In genomic region chr9:113275147-113276131, GRCh38 we compare ENCODE assay signal across 8 cellular contexts. TPM values are rescaled to one million over a fixed set of nuclear protein-coding genes. Genes with fewer than 3 reads are reported as not detected.
DNase-seq lines count a peak whose midpoint lies in the region; ATAC-seq and TF ChIP-seq lines count a peak whose summit lies in the region.

CDC26 (minus strand) TSS chr9:113275572; CDS start chr9:113272507, 3,065 bp downstream.
PRPF4 (plus strand) TSS chr9:113275658; CDS start chr9:113275744, 86 bp downstream.

- intact Hi-C loops in colonic mucosa (cut with DNase I) (loop anchor here (10.0 kb wide), 1 partner anchor 379 kb away; no protein-coding TSS in a partner anchor), left colon (cut with DNase I, micrococcal nuclease) (no loop called here)

- H3K4me2 ChIP-seq in BLaER1 = peak within 1 kb of the TSS; percentile 88

- DNase-seq in NCI-H524 treated with DMSO at 0.1 percent for 48 hours (lab: John Stamatoyannopoulos, UW) = peak; percentile 99
- peak; percentile 95 for DNase-seq in activated CD4-positive, alpha-beta T cell treated with anti-CD3 and anti-CD28 coated beads for 4 hours
- peak; percentile 98 for DNase-seq in colonic mucosa
- peak; percentile 98 for DNase-seq in left colon
- DNase-seq in stimulated activated CD4-positive, alpha-beta T cell treated with anti-CD3 and anti-CD28 coated beads, Interleukin-1b, Interleukin-23, amount 100 ng/mL, for 48 hours = peak; percentile 96

- no peaks in the 10 kb centered on the region for H3K9me3 ChIP-seq in BLaER1
- H3K9me3 ChIP-seq in colonic mucosa = no peaks in the 10 kb centered on the region

- H3K27ac ChIP-seq in BLaER1 (peak within 1 kb of the TSS; percentile 92), colonic mucosa (peak within 1 kb of the TSS; percentile 90)

- H3K36me3 ChIP-seq in BLaER1 (peaks cover 68% of the 10 kb centered on the region), colonic mucosa (peaks cover 5% of the 10 kb centered on the region)

- peaks cover 30% of the 10 kb centered on the region for H4K20me1 ChIP-seq in BLaER1

- peak within 1 kb of the TSS; percentile 86 for H3K4me3 ChIP-seq in BLaER1
- peak within 1 kb of the TSS; percentile 92 for H3K4me3 ChIP-seq in colonic mucosa

- ATAC-seq in GM19324 (IDR thresholded peaks at IDR 0.05; ENCODE audit: low FRiP score, unreplicated experiment) (peak; percentile 99), HG03460 (IDR thresholded peaks at IDR 0.05; ENCODE audit: unreplicated experiment) (peak; percentile 98), left colon (peak; percentile 95)

- no peak for TF ChIP-seq CTCF in colonic mucosa (IDR thresholded peaks at IDR 0.05)

- peaks cover 29% of the 10 kb centered on the region for H3K4me1 ChIP-seq in BLaER1
- peaks cover 8% of the 10 kb centered on the region for H3K4me1 ChIP-seq in colonic mucosa

- no peaks in the 10 kb centered on the region for H3K27me3 ChIP-seq in BLaER1
- H3K27me3 ChIP-seq in colonic mucosa = no peaks in the 10 kb centered on the region

- peak within 1 kb of the TSS; percentile 92 for H3K9ac ChIP-seq in BLaER1
- peak within 1 kb of the TSS; percentile 83 to 99 for H3K9ac ChIP-seq in colonic mucosa (ENCODE audit: low read depth in 2 of 2, low read length in 2 of 2)

RNA-seq across cellular contexts. Expression of gene CDC26, which starts in this region (rescaled TPM):
- total RNA-seq in colonic mucosa = 10 to 100 TPM; 30.7 to 31.1 TPM
- 10 to 100 TPM; 23.6 to 25.6 TPM for total RNA-seq in left colon

RNA-seq across cellular contexts. Expression of gene PRPF4, which starts in this region (rescaled TPM):
- 10 to 100 TPM; 16.0 to 25.9 TPM for total RNA-seq in colonic mucosa
- 10 to 100 TPM; 12.0 to 13.6 TPM for total RNA-seq in left colon

Comparison
In these comparisons a context has a peak if more than half of its experiments do, and no peak if none do; other contexts are left out.
1. Peak in every context shown above with its lines: DNase-seq, ATAC-seq, H3K4me3 ChIP-seq and H3K27ac ChIP-seq.